7 cellular contexts compared by ENCODE assay signal in genomic region chr18:9016819-9017169, GRCh38.
DNase-seq lines count a peak whose midpoint lies in the region; ATAC-seq and TF ChIP-seq lines count a peak whose summit lies in the region.

No MANE protein-coding gene starts in this region.

- POLR2A ChIA-PET in RWPE1 (lab: Yijun Ruan, JAX; ENCODE audit: low non-redundant PET): no interaction called here

- peaks cover 14% of the 10 kb centered on the region for H3K4me1 Mint-ChIP-seq in GM23338

- H3K4me3 Mint-ChIP-seq in GM23338: no peak overlapping the region

- TF ChIP-seq CTCF in GM23338 (conservative IDR thresholded peaks at IDR 0.05; ENCODE audit: low read depth in 2 of 2) (no peak), RWPE1 (conservative IDR thresholded peaks at IDR 0.05; ENCODE audit: low read depth) (no peak), gastroesophageal sphincter (IDR thresholded peaks at IDR 0.05) (no peak), stomach (IDR thresholded peaks at IDR 0.05) (no peak)

- H3K36me3 Mint-ChIP-seq in GM23338 (ENCODE audit: low read depth): peaks cover 2% of the 10 kb centered on the region; the same call in 1 of the 3 replicates

- 40% methylated on average over 1 of the region's 10 CpGs; no CpG with 5 or more reads in 1 of the 2 donors for WGBS in gastroesophageal sphincter (ENCODE audit: low coverage in 1 of 2), 2 donors
- WGBS in stomach, 5 donors: 23 to 37% (median 31%) methylated on average over 8 to 10 of the region's 10 CpGs

- H3K27me3 ChIP-seq in GM23338 (ENCODE audit: insufficient read depth): no peaks in the 10 kb centered on the region
- no peaks in the 10 kb centered on the region for H3K27me3 ChIP-seq in gastroesophageal sphincter
- H3K27me3 ChIP-seq in stomach: no peaks in the 10 kb centered on the region

- H3K27ac ChIP-seq in GM23338 (ENCODE audit: low read depth) (no peak overlapping the region), RWPE1 (peak overlapping the region; percentile 99), gastroesophageal sphincter (peak overlapping the region; percentile 6 to 77 (median 74)), stomach (peak overlapping the region; percentile 22 to 82 (median 69))

- peak overlapping the region; percentile 84 for H3K27ac Mint-ChIP-seq in GM23338

- no peaks in the 10 kb centered on the region for H3K79me2 ChIP-seq in GM23338 (replicated peaks; ENCODE audit: insufficient read depth)

- peaks cover 13% of the 10 kb centered on the region; the same call in 1 of the 2 replicates for H3K9me2 ChIP-seq in GM23338 (ENCODE audit: insufficient read depth)

- TF ChIP-seq POLR2A in gastroesophageal sphincter (IDR thresholded peaks at IDR 0.05): no peak
- TF ChIP-seq POLR2A in stomach (IDR thresholded peaks at IDR 0.05): no peak

- DNase-seq in GM23338 (ENCODE audit: low spot score): no peak
- no peak for DNase-seq in RWPE1 (ENCODE audit: low spot score)
- DNase-seq in stomach: no peak
- no peak for DNase-seq in KG1 (lab: John Stamatoyannopoulos, UW)
- DNase-seq in cerebellar nuclear complex (lab: John Stamatoyannopoulos, UW): no peak

- CTCF ChIA-PET in RWPE1 (lab: Yijun Ruan, JAX): interaction anchor here (0.6 to 1.5 kb wide), 3 partner anchors 20 to 259 kb away, joined by 3 to 5 read pairs (median 3); no protein-coding TSS in a partner anchor

- no peak for TF ChIP-seq EP300 in gastroesophageal sphincter (IDR thresholded peaks at IDR 0.05)
- TF ChIP-seq EP300 in stomach (IDR thresholded peaks at IDR 0.05): no peak

- intact Hi-C loops in stomach (cut with DNase I; ENCODE audit: low total_unique reads): no loop called here

- peaks cover 10% of the 10 kb centered on the region for H3K27me3 Mint-ChIP-seq in GM23338 (ENCODE audit: insufficient read depth, low read depth, poor library complexity)

- H3K36me3 ChIP-seq in GM23338 (ENCODE audit: insufficient read depth): no peaks in the 10 kb centered on the region
- H3K36me3 ChIP-seq in gastroesophageal sphincter: no peaks in the 10 kb centered on the region
- no peaks in the 10 kb centered on the region for H3K36me3 ChIP-seq in stomach

- H3K4me1 ChIP-seq in GM23338 (ENCODE audit: insufficient read depth) (peaks cover 8% of the 10 kb centered on the region), gastroesophageal sphincter (peaks cover 0 to 22% (median 6%) of the 10 kb centered on the region in 3 donors), stomach (peaks cover 11 to 18% (median 14%) of the 10 kb centered on the region in 4 donors)

- peak overlapping the region; percentile 100 for H2AFZ ChIP-seq in GM23338

- H3K9me3 Mint-ChIP-seq in GM23338: peaks cover 4% of the 10 kb centered on the region; the same call in 2 of the 3 replicates

- no peaks in the 10 kb centered on the region; the same call in 1 of the 2 replicates for H3F3A ChIP-seq in GM23338 (replicated peaks; ENCODE audit: low read depth)

- ATAC-seq in GM23338 (peak; percentile 88), gastroesophageal sphincter (peak; percentile 64), HG03135 (IDR thresholded peaks at IDR 0.05; ENCODE audit: unreplicated experiment) (no peak)

- peak overlapping the region; percentile 66 for H3K4me2 ChIP-seq in GM23338

- H3K4me3 ChIP-seq in GM23338: no peak overlapping the region
- peak overlapping the region in 1 of 2 donors; percentile 31 for H3K4me3 ChIP-seq in gastroesophageal sphincter
- H3K4me3 ChIP-seq in stomach: peak overlapping the region; percentile 23 to 26 (median 24)

- H4K20me1 ChIP-seq in GM23338 (replicated peaks; ENCODE audit: insufficient read depth): no peaks in the 10 kb centered on the region

- H3K9me3 ChIP-seq in gastroesophageal sphincter (no peaks in the 10 kb centered on the region), stomach (no peaks in the 10 kb centered on the region)

TF ChIP-seq in GM23338, 12 proteins besides CTCF, POLR2A, EP300 and RAD21 (continues in another document):
- TF ChIP-seq EZH2 (IDR thresholded peaks at IDR 0.05; ENCODE audit: low read depth, unreplicated experiment) (no peak), ETS1 (IDR thresholded peaks at IDR 0.05) (no peak), JUNB (IDR thresholded peaks at IDR 0.05; ENCODE audit: unreplicated experiment) (no peak), EZH2phosphoT487 (IDR thresholded peaks at IDR 0.05; ENCODE audit: unreplicated experiment) (no peak), ZNF331 (CRISPR knock-in tag; IDR thresholded peaks at IDR 0.05; ENCODE audit: low read depth) (no peak), CREB1 (CRISPR knock-in tag; IDR thresholded peaks at IDR 0.05; ENCODE audit: low read depth) (no peak), NANOG (IDR thresholded peaks at IDR 0.05; ENCODE audit: borderline replicate concordance) (no peak), STAT1 (IDR thresholded peaks at IDR 0.05; ENCODE audit: unreplicated experiment) (no peak), POLR2AphosphoS5 (IDR thresholded peaks at IDR 0.05; ENCODE audit: low read depth) (no peak), ZNF114 (CRISPR knock-in tag; IDR thresholded peaks at IDR 0.05) (no peak), ZNF462 (CRISPR knock-in tag; IDR thresholded peaks at IDR 0.05) (no peak)
